18 cellular contexts compared by ENCODE assay signal in the genomic region with DNA sequence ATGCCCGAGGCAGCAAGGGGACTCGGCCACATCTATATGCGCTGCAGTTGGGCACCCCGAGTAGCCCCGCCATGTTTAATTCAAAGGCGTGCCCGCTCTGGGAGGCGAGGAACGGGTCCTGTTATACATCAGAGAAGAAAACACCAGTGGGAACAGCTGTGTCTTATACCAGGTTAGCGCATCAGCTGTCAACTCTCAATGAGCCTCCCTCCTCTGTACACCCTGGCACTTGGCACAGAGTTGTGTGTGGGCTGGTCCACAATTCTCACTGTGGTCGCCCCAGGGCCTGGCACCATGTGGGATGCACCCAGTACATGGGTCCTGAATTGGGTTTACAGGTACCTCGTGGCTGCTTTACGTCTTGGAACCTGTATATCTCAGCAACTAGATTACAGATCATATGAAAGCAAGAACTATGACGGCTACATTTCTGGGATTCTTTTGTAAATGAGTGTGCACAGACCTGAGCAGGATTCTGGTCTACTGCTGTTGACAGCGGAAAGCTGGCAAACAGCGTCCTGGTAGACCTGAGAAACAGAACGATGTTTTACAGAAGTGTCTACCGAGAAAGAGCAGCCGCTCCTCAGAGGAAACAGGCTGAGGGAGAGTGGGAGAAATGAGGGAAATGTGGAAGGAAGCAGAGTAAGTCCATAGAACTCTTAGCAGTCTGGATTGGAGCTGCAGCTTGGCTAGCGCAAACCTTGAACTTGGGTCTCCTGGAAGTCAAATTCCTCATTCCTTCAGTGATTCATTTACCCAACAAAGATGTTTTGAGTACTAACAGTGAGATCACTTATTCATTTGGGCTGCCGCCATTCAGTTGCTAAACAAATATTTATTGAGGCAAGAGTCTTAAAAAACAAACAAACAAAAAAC. TPM values are rescaled to one million over a fixed set of nuclear protein-coding genes. Genes with fewer than 3 reads are reported as not detected.
A peak's percentile ranks its signal among the peaks of the same experiment; 100 is the strongest.
DNase-seq lines count a peak whose midpoint lies in the region; TF ChIP-seq lines count a peak whose summit lies in the region.
"Had no signal": no experiment of that assay in that cellular context is flagged by ENCODE, and none has a peak within 500 bp of the region (broad histone marks: within the 10 kb centered on the region; RNA-seq: fewer than 3 reads in every experiment).

No MANE protein-coding gene starts in this region.

- H3K27me3 Mint-ChIP-seq in endodermal cell (ENCODE audit: insufficient read depth) = peaks cover 67% of the 10 kb centered on the region
- H3K27me3 Mint-ChIP-seq in neural progenitor cell (ENCODE audit: insufficient read depth, low read depth) = peaks cover 10% of the 10 kb centered on the region
- H3K27me3 Mint-ChIP-seq: dendritic cell treated with granulocyte-macrophage colony-stimulating factor and Interleukin-4, amounts not matched to agents 40 ng/mL and 50 ng/mL, for 4 days had no signal

- H3K27me3 ChIP-seq in endodermal cell (ENCODE audit: control insufficient read depth, insufficient read depth, low read length, poor library complexity, severe bottlenecking) (no peaks in the 10 kb centered on the region), mesenchymal stem cell (ENCODE audit: control insufficient read depth in 1 of 2, insufficient read depth in 1 of 2, low read length in 2 of 2) (no peaks in the 10 kb centered on the region), neural progenitor cell (no peaks in the 10 kb centered on the region)
- H3K27me3 ChIP-seq: heart right ventricle had no signal

- H3K36me3 Mint-ChIP-seq in endodermal cell (ENCODE audit: low read depth) (peaks cover 3% of the 10 kb centered on the region), neural progenitor cell (no peaks in the 10 kb centered on the region)

- H3K14ac ChIP-seq in mesenchymal stem cell (ENCODE audit: low read length in 2 of 2) = no peak overlapping the region

- H3K36me3 ChIP-seq in endodermal cell (ENCODE audit: control insufficient read depth, insufficient read depth, low read length) (no peaks in the 10 kb centered on the region), mesenchymal stem cell (ENCODE audit: control insufficient read depth in 1 of 2, insufficient read depth in 2 of 2, low read depth in 1 of 2, low read length in 2 of 2) (no peaks in the 10 kb centered on the region), neural progenitor cell (no peaks in the 10 kb centered on the region)

- DNase-seq in AG20443 (ENCODE audit: low spot score) = peak; percentile 51
- peak; percentile 55 for DNase-seq in NCI-H226
- DNase-seq in endodermal cell = peak; percentile 51
- no peak for DNase-seq in mesenchymal stem cell
- no peak for DNase-seq in activated CD4-positive, alpha-beta T cell treated with anti-CD3 and anti-CD28 coated beads for 1 hour
- no peak for DNase-seq in neural progenitor cell (ENCODE audit: low spot score)
- no peak for DNase-seq in retina
- no peak for DNase-seq in T-helper 1 cell
- DNase-seq: erythroblast; heart right ventricle; NCI-H2081 treated with DMSO at 0.1 percent for 48 hours; SHP77; stimulated activated CD4-positive, alpha-beta T cell treated with anti-CD3 and anti-CD28 coated beads, Interleukin-1b, Interleukin-23, amount 100 ng/mL, for 48 hours had no signal

- no peak overlapping the region for H4K8ac ChIP-seq in mesenchymal stem cell (ENCODE audit: low read length)

- H3K27ac ChIP-seq in endodermal cell (ENCODE audit: low read depth, low read length) (no peak overlapping the region), mesenchymal stem cell (ENCODE audit: low read length, poor library complexity, severe bottlenecking) (peak overlapping the region; percentile 71), neural progenitor cell (no peak overlapping the region)
- H3K27ac ChIP-seq: heart right ventricle had no signal

- no peak overlapping the region for H3K27ac Mint-ChIP-seq in endodermal cell
- no peak overlapping the region for H3K27ac Mint-ChIP-seq in neural progenitor cell
- H3K27ac Mint-ChIP-seq: activated T-helper 2 cell treated with anti-CD3 and anti-CD28 coated beads, Interferon-gamma antibody, Interleukin-2, Interleukin-4, amounts not matched to agents 10 μg/mL and 5 μg/mL and 100 μg/mL, durations not matched to agents 14 hours and 24 hours and 36 hours; dendritic cell treated with granulocyte-macrophage colony-stimulating factor and Interleukin-4, amounts not matched to agents 40 ng/mL and 50 ng/mL, for 4 days; T-helper 1 cell treated with Interleukin-12 subunit alpha and Interleukin-12 subunit beta and Interleukin-4 antibody, amounts not matched to agents 30 μg/mL and 1 μg/mL, for 36 hours; WTC11 had no signal

- no peak overlapping the region for H3K4ac ChIP-seq in mesenchymal stem cell (ENCODE audit: low read depth in 1 of 2, low read length in 2 of 2)

- H3K4me3 Mint-ChIP-seq in endodermal cell (no peak overlapping the region), neural progenitor cell (no peak overlapping the region)
- H3K4me3 Mint-ChIP-seq: dendritic cell treated with granulocyte-macrophage colony-stimulating factor and Interleukin-4, amounts not matched to agents 40 ng/mL and 50 ng/mL, for 4 days; neural crest cell; T-helper 1 cell treated with Interleukin-12 subunit alpha and Interleukin-12 subunit beta and Interleukin-4 antibody, amounts not matched to agents 30 μg/mL and 1 μg/mL, for 36 hours; WTC11 had no signal

- H4K20me1 ChIP-seq in neural progenitor cell (ENCODE audit: low read depth) = no peaks in the 10 kb centered on the region

- no peak overlapping the region for H2BK12ac ChIP-seq in mesenchymal stem cell (ENCODE audit: low read length in 2 of 2)

- H3K4me2 ChIP-seq in mesenchymal stem cell (ENCODE audit: low read length, poor library complexity, severe bottlenecking) (peak overlapping the region; percentile 46), neural progenitor cell (no peak overlapping the region)

- H3K9ac ChIP-seq in endodermal cell (ENCODE audit: extremely low read depth, low read length, poor library complexity, severe bottlenecking) = no peak overlapping the region
- H3K9ac ChIP-seq in mesenchymal stem cell (ENCODE audit: low read length) = no peak overlapping the region
- no peak overlapping the region for H3K9ac ChIP-seq in neural progenitor cell

- H2AFZ ChIP-seq in mesenchymal stem cell (ENCODE audit: low read depth, low read length) (no peak overlapping the region), neural progenitor cell (replicated peaks) (no peak overlapping the region)

- H3K4me3 ChIP-seq in endodermal cell (ENCODE audit: low read length) (no peak overlapping the region), mesenchymal stem cell (ENCODE audit: insufficient read depth in 1 of 2, low read depth in 1 of 2, low read length in 2 of 2) (no peak overlapping the region), neural progenitor cell (no peak overlapping the region)
- H3K4me3 ChIP-seq: heart right ventricle had no signal

- no peak overlapping the region for H2BK15ac ChIP-seq in mesenchymal stem cell (ENCODE audit: low read depth, poor library complexity, severe bottlenecking)

- H4K91ac ChIP-seq in mesenchymal stem cell (ENCODE audit: low read length) = no peak overlapping the region

- no peak overlapping the region for H2BK120ac ChIP-seq in mesenchymal stem cell (ENCODE audit: low read depth, low read length)

- no peaks in the 10 kb centered on the region for H3K79me1 ChIP-seq in mesenchymal stem cell (replicated peaks; ENCODE audit: low read length, poor library complexity, severe bottlenecking)

- H3K9me3 ChIP-seq in endodermal cell (ENCODE audit: control insufficient read depth, low read length) (peaks cover 3% of the 10 kb centered on the region), mesenchymal stem cell (ENCODE audit: control insufficient read depth, low read length) (no peaks in the 10 kb centered on the region), neural progenitor cell (ENCODE audit: low read depth) (no peaks in the 10 kb centered on the region)
- H3K9me3 ChIP-seq: heart right ventricle had no signal

- 91 to 96% methylated on average over 17 to 21 of the region's 21 CpGs for WGBS in endodermal cell (ENCODE audit: insufficient coverage in 1 of 2, insufficient read length in 1 of 2), 2 experiments
- 93% methylated on average over 19 of the region's 21 CpGs for WGBS in mesenchymal stem cell

- H3K79me2 ChIP-seq in neural progenitor cell (ENCODE audit: low read depth) = no peaks in the 10 kb centered on the region

- TF ChIP-seq CTCF in endodermal cell (conservative IDR thresholded peaks at IDR 0.05) (no peak), neural progenitor cell (IDR thresholded peaks at IDR 0.05) (no peak)

- no peaks in the 10 kb centered on the region for H3K4me1 ChIP-seq in endodermal cell (ENCODE audit: control insufficient read depth, insufficient read depth, low read length)
- H3K4me1 ChIP-seq in mesenchymal stem cell (ENCODE audit: control insufficient read depth, insufficient read depth, low read depth, low read length) = peaks cover 22% of the 10 kb centered on the region
- peaks cover 24% of the 10 kb centered on the region for H3K4me1 ChIP-seq in neural progenitor cell

- H3K23ac ChIP-seq in mesenchymal stem cell (ENCODE audit: low read length in 2 of 2) = no peak overlapping the region

- peaks cover 7% of the 10 kb centered on the region for H3F3A ChIP-seq in neural progenitor cell (ENCODE audit: low read depth)

- H3K9me3 Mint-ChIP-seq in endodermal cell (no peaks in the 10 kb centered on the region), neural progenitor cell (no peaks in the 10 kb centered on the region)
- H3K9me3 Mint-ChIP-seq: activated T-helper 2 cell treated with anti-CD3 and anti-CD28 coated beads, Interferon-gamma antibody, Interleukin-2, Interleukin-4, amounts not matched to agents 10 μg/mL and 5 μg/mL and 100 μg/mL, durations not matched to agents 14 hours and 24 hours and 36 hours; dendritic cell treated with granulocyte-macrophage colony-stimulating factor and Interleukin-4, amounts not matched to agents 40 ng/mL and 50 ng/mL, for 4 days; neural crest cell; T-helper 1 cell treated with Interleukin-12 subunit alpha and Interleukin-12 subunit beta and Interleukin-4 antibody, amounts not matched to agents 30 μg/mL and 1 μg/mL, for 36 hours; WTC11 had no signal

- H3K4me1 Mint-ChIP-seq in endodermal cell (peaks cover 24% of the 10 kb centered on the region), neural progenitor cell (peaks cover 21% of the 10 kb centered on the region)

- H2AK5ac ChIP-seq in mesenchymal stem cell (ENCODE audit: low read length, severe bottlenecking) = peak overlapping the region; percentile 53

- no peak overlapping the region for H3K18ac ChIP-seq in mesenchymal stem cell (ENCODE audit: low read depth in 1 of 2, low read length in 2 of 2)

- no peak overlapping the region for H2BK5ac ChIP-seq in mesenchymal stem cell (ENCODE audit: low read depth, low read length, poor library complexity, severe bottlenecking)

RNA-seq across cellular contexts. Expression of gene SEL1L3, which starts 51.7 kb away (rescaled TPM):
- total RNA-seq in endodermal cell (10 to 100 TPM; 14.9 to 24.5 TPM), neural progenitor cell (ENCODE audit: low replicate concordance) (49.6 and 87.2 TPM in 2 replicates)
- 17.4 TPM for polyA plus RNA-seq in endodermal cell (2013, experiment 1 of 2)
- polyA plus RNA-seq in endodermal cell (2013, experiment 2 of 2) = 15.2 TPM
- 27.4 TPM for polyA plus RNA-seq in mesenchymal stem cell (2013, experiment 1 of 2)
- 25.2 TPM for polyA plus RNA-seq in mesenchymal stem cell (2013, experiment 2 of 2)

Comparison
In these comparisons a context has a peak if more than half of its experiments do, and no peak if none do; other contexts are left out.
1. DNase-seq: peak in AG20443 (single experiment), NCI-H226 (single experiment) and endodermal cell (single experiment); none in mesenchymal stem cell (single experiment), activated CD4-positive, alpha-beta T cell treated with anti-CD3 and anti-CD28 coated beads for 1 hour (single experiment), neural progenitor cell (single experiment), retina (single experiment) and T-helper 1 cell (0 of 5).